Comparison of ENCODE assay signal across 11 cellular contexts in the genomic region with DNA sequence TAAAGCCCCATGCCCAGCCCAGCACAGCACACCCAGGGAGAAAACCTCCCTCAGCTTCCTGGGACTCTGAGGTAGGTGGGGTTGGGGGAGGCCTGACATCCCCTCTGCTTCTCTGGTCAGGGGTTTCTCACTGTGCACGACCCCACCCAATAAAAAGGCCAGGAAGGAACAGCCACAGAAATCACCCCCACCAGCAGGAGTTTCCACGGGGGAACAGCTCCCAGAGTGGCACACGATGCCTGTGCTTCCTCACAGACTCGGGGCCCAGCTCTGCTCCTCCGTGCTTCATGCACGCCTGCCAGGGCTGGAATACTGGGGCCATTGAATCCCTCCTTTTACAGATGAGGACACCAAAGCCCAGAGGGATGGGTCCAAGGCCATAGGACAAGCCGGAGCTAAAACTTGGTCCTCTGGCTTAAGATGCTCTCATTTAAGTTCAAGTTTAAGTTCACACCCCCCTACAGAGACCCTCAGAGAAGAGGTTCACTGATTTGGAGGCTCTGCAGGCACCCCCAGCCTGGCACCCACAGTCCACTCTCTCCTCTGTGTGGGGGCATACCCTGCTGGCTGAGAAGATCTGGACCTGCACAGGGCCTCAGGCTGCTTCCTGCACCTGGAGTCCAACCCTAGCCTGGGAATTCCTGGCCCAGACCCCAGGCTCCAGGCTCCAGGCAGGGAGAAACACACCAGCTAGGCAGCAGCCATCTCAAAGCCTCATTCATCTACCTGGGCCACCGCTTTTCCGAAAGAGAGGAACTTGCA. TPM values are rescaled to one million over a fixed set of nuclear protein-coding genes. Genes with fewer than 3 reads are reported as not detected.
DNase-seq lines count a peak whose midpoint lies in the region; ATAC-seq and TF ChIP-seq lines count a peak whose summit lies in the region.
"Had no signal": no experiment of that assay in that cellular context is flagged by ENCODE, and none has a peak within 500 bp of the region (broad histone marks: within the 10 kb centered on the region; RNA-seq: fewer than 3 reads in every experiment).

No MANE protein-coding gene starts in this region.

- H2BK120ac ChIP-seq in H9 (ENCODE audit: low read depth, low read length, poor library complexity, severe bottlenecking) (no peak overlapping the region), mesenchymal stem cell (ENCODE audit: low read depth, low read length) (no peak overlapping the region)

- no CpG with 5 or more reads among the region's 9 CpGs for WGBS in H9 (ENCODE audit: extremely low coverage, insufficient read length, low lambda C conversion rate)
- WGBS in mesenchymal stem cell: 84% methylated on average over 9 of the region's 9 CpGs

- H3T11ph ChIP-seq in H9 (ENCODE audit: low read length): no peak overlapping the region

- POLR2A ChIA-PET in activated naive CD8-positive, alpha-beta T cell treated with anti-CD3 and anti-CD28 coated beads, Interleukin-2, amount 10 ng/mL, durations not matched to agents 7 days and 5 days (lab: Charles Lee): interaction anchor here (3.9 kb wide), 1 partner anchor 14 kb away, joined by 23 read pairs; a partner anchor contains a TSS

- H3K27me3 ChIP-seq in H9 (ENCODE audit: insufficient read depth, low read length): no peaks in the 10 kb centered on the region; the same call in 1 of the 2 replicates
- no peaks in the 10 kb centered on the region for H3K27me3 ChIP-seq in left lung
- no peaks in the 10 kb centered on the region for H3K27me3 ChIP-seq in stomach smooth muscle (ENCODE audit: control insufficient read depth in 1 of 2, insufficient read depth in 2 of 2, low read length in 2 of 2)
- peaks cover 8 to 20% of the 10 kb centered on the region in 2 experiments for H3K27me3 ChIP-seq in mesenchymal stem cell (ENCODE audit: control insufficient read depth in 1 of 2, insufficient read depth in 1 of 2, low read length in 2 of 2)
- H3K27me3 ChIP-seq: neural progenitor cell had no signal

- no peaks in the 10 kb centered on the region for H3K9me3 Mint-ChIP-seq in H9
- H3K9me3 Mint-ChIP-seq in activated naive CD8-positive, alpha-beta T cell treated with anti-CD3 and anti-CD28 coated beads, Interleukin-2, amount 10 ng/mL, durations not matched to agents 7 days and 5 days: no peaks in the 10 kb centered on the region
- H3K9me3 Mint-ChIP-seq: neural progenitor cell had no signal

- H3K9ac ChIP-seq in H9 (ENCODE audit: extremely low read depth, insufficient read length, low read length): no peak overlapping the region
- no peak overlapping the region for H3K9ac ChIP-seq in stomach smooth muscle (ENCODE audit: low read length in 2 of 2)
- H3K9ac ChIP-seq in mesenchymal stem cell (ENCODE audit: low read length): no peak overlapping the region
- H3K9ac ChIP-seq: neural progenitor cell had no signal

- H3K27ac Mint-ChIP-seq in H9: no peak overlapping the region; a peak in 1 of 7 replicates
- H3K27ac Mint-ChIP-seq in activated naive CD8-positive, alpha-beta T cell treated with anti-CD3 and anti-CD28 coated beads, Interleukin-2, amount 10 ng/mL, durations not matched to agents 7 days and 5 days: peak overlapping the region; percentile 92
- H3K27ac Mint-ChIP-seq: neural progenitor cell had no signal

- H3K23ac ChIP-seq in H9 (ENCODE audit: insufficient read length, low read depth, low read length): no peak overlapping the region
- H3K23ac ChIP-seq in mesenchymal stem cell (ENCODE audit: low read length in 2 of 2): no peak overlapping the region

- H4K5ac ChIP-seq in H9 (ENCODE audit: insufficient read length, low read depth, low read length): no peak overlapping the region

- H3K4ac ChIP-seq in H9 (ENCODE audit: low read depth, low read length): no peak overlapping the region
- no peak overlapping the region for H3K4ac ChIP-seq in mesenchymal stem cell (ENCODE audit: low read depth in 1 of 2, low read length in 2 of 2)

- H2BK20ac ChIP-seq in H9 (ENCODE audit: low read depth, low read length, poor library complexity, severe bottlenecking): no peak overlapping the region

- H2BK12ac ChIP-seq in H9 (ENCODE audit: insufficient read length, low read depth, low read length) (no peak overlapping the region), mesenchymal stem cell (ENCODE audit: low read length in 2 of 2) (no peak overlapping the region)

- H3K18ac ChIP-seq in H9 (ENCODE audit: insufficient read length, low read depth, low read length) (no peak overlapping the region), mesenchymal stem cell (ENCODE audit: low read depth in 1 of 2, low read length in 2 of 2) (no peak overlapping the region)

- H3K9me3 ChIP-seq in H9 (ENCODE audit: control insufficient read depth, low read depth, low read length) (no peaks in the 10 kb centered on the region), left lung (no peaks in the 10 kb centered on the region), stomach smooth muscle (ENCODE audit: control insufficient read depth in 2 of 2, low read length in 2 of 2) (no peaks in the 10 kb centered on the region), mesenchymal stem cell (ENCODE audit: control insufficient read depth, low read length) (no peaks in the 10 kb centered on the region)

- H3K4me2 ChIP-seq in H9 (ENCODE audit: insufficient read depth, insufficient read length, low read length) (no peak overlapping the region), mesenchymal stem cell (ENCODE audit: low read length, poor library complexity, severe bottlenecking) (no peak overlapping the region)
- H3K4me2 ChIP-seq: neural progenitor cell, PC-9 had no signal

- H3K36me3 ChIP-seq in left lung (peaks cover 0 to 17% of the 10 kb centered on the region in 2 donors), stomach smooth muscle (ENCODE audit: control insufficient read depth in 2 of 2, insufficient read depth in 2 of 2, low read length in 2 of 2) (peaks cover 6 to 15% of the 10 kb centered on the region in 2 donors), mesenchymal stem cell (ENCODE audit: control insufficient read depth in 1 of 2, insufficient read depth in 2 of 2, low read depth in 1 of 2, low read length in 2 of 2) (peaks cover 0 to 8% of the 10 kb centered on the region in 2 experiments)
- H3K36me3 ChIP-seq: neural progenitor cell had no signal

- H3K4me1 ChIP-seq in H9 (ENCODE audit: insufficient read depth, low read length) (peaks cover 2% of the 10 kb centered on the region; the same call in 1 of the 2 replicates), left lung (peaks cover 40 to 72% of the 10 kb centered on the region in 2 donors), stomach smooth muscle (ENCODE audit: control insufficient read depth, insufficient read depth, low read length) (peaks cover 94% of the 10 kb centered on the region), mesenchymal stem cell (ENCODE audit: control insufficient read depth, insufficient read depth, low read depth, low read length) (peaks cover 21% of the 10 kb centered on the region)
- H3K4me1 ChIP-seq: neural progenitor cell had no signal

- H2AK5ac ChIP-seq in H9 (ENCODE audit: insufficient read length, low read length) (no peak overlapping the region), mesenchymal stem cell (ENCODE audit: low read length, severe bottlenecking) (no peak overlapping the region)

- H2AFZ ChIP-seq in H9 (ENCODE audit: low read length) (no peak overlapping the region), mesenchymal stem cell (ENCODE audit: low read depth, low read length) (no peak overlapping the region)
- H2AFZ ChIP-seq: PC-9 had no signal

- no peak overlapping the region for H3K56ac ChIP-seq in H9 (ENCODE audit: insufficient read length, low read depth, low read length)

- H2BK5ac ChIP-seq in H9 (ENCODE audit: insufficient read length, low read length) (no peak overlapping the region), mesenchymal stem cell (ENCODE audit: low read depth, low read length, poor library complexity, severe bottlenecking) (no peak overlapping the region)

- H3K36me3 Mint-ChIP-seq in H9 (ENCODE audit: insufficient read depth in 1 of 3, low read depth in 3 of 3): no peaks in the 10 kb centered on the region
- H3K36me3 Mint-ChIP-seq in activated naive CD8-positive, alpha-beta T cell treated with anti-CD3 and anti-CD28 coated beads, Interleukin-2, amount 10 ng/mL, durations not matched to agents 7 days and 5 days: peaks cover 5% of the 10 kb centered on the region
- H3K36me3 Mint-ChIP-seq: neural progenitor cell had no signal

- no peak for ATAC-seq in activated naive CD8-positive, alpha-beta T cell treated with anti-CD3 and anti-CD28 coated beads, Interleukin-2, amount 10 ng/mL, durations not matched to agents 7 days and 5 days (ENCODE audit: low read depth)
- no peak for ATAC-seq in left lung

- DNase-seq in H9 (no peak), left lung (peak in 1 of 2 donors; percentile 21), NCI-H524 (lab: John Stamatoyannopoulos, UW) (no peak), mesenchymal stem cell (no peak), nucleus accumbens (lab: John Stamatoyannopoulos, UW) (no peak)
- no peak for DNase-seq in activated naive CD8-positive, alpha-beta T cell treated with anti-CD3 and anti-CD28 coated beads, Interleukin-2, amount 10 ng/mL, durations not matched to agents 7 days and 5 days
- DNase-seq: DMS 273 treated with DMSO at 0.1 percent for 48 hours, NCI-H1694 treated with DMSO at 0.1 percent for 48 hours had no signal

- H3K14ac ChIP-seq in H9 (ENCODE audit: insufficient read depth, low read length): no peak overlapping the region; the same call in 1 of the 2 replicates
- peak overlapping the region in 1 of 2 experiments; percentile 36 for H3K14ac ChIP-seq in mesenchymal stem cell (ENCODE audit: low read length in 2 of 2)

- no peak overlapping the region for H3K4me3 Mint-ChIP-seq in H9
- no peak overlapping the region for H3K4me3 Mint-ChIP-seq in activated naive CD8-positive, alpha-beta T cell treated with anti-CD3 and anti-CD28 coated beads, Interleukin-2, amount 10 ng/mL, durations not matched to agents 7 days and 5 days
- H3K4me3 Mint-ChIP-seq: neural progenitor cell had no signal

- H3K4me3 ChIP-seq in left lung (no peak overlapping the region), stomach smooth muscle (ENCODE audit: low read length in 2 of 2) (no peak overlapping the region), mesenchymal stem cell (ENCODE audit: insufficient read depth in 1 of 2, low read depth in 1 of 2, low read length in 2 of 2) (no peak overlapping the region)
- H3K4me3 ChIP-seq: neural progenitor cell, PC-9 had no signal

- H4K8ac ChIP-seq in H9 (replicated peaks; ENCODE audit: insufficient read length, low read depth, low read length): no peak overlapping the region
- H4K8ac ChIP-seq in mesenchymal stem cell (ENCODE audit: low read length): no peak overlapping the region

- no peak for TF ChIP-seq CTCF in H9 (conservative IDR thresholded peaks at IDR 0.05)
- no peak for TF ChIP-seq CTCF in left lung (IDR thresholded peaks at IDR 0.05)

- peaks cover 2% of the 10 kb centered on the region in 2 experiments; a peak in 1 of 4 replicates for H3K4me1 Mint-ChIP-seq in H9
- H3K4me1 Mint-ChIP-seq in activated naive CD8-positive, alpha-beta T cell treated with anti-CD3 and anti-CD28 coated beads, Interleukin-2, amount 10 ng/mL, durations not matched to agents 7 days and 5 days: peaks cover 13% of the 10 kb centered on the region
- H3K4me1 Mint-ChIP-seq: neural progenitor cell had no signal

- H3K79me2 ChIP-seq in H9 (ENCODE audit: insufficient read depth, low read length): no peaks in the 10 kb centered on the region

- intact Hi-C loops in left lung (cut with DNase I): no loop called here

- H2BK15ac ChIP-seq in H9 (ENCODE audit: low read depth, low read length): no peak overlapping the region
- no peak overlapping the region for H2BK15ac ChIP-seq in mesenchymal stem cell (ENCODE audit: low read depth, poor library complexity, severe bottlenecking)

- H3K79me1 ChIP-seq in H9 (ENCODE audit: insufficient read depth, low read depth, low read length, poor library complexity, severe bottlenecking) (no peaks in the 10 kb centered on the region), mesenchymal stem cell (replicated peaks; ENCODE audit: low read length, poor library complexity, severe bottlenecking) (peaks cover 2% of the 10 kb centered on the region)

- H3K23me2 ChIP-seq in H9 (ENCODE audit: insufficient read length, low read depth, low read length, poor library complexity, severe bottlenecking): no peaks in the 10 kb centered on the region

- no peak overlapping the region for H3K27ac ChIP-seq in H9 (ENCODE audit: insufficient read length, low read depth, low read length)
- H3K27ac ChIP-seq in left lung: peak overlapping the region; percentile 44 to 69
- H3K27ac ChIP-seq in stomach smooth muscle (ENCODE audit: low read length): peak overlapping the region; percentile 60
- H3K27ac ChIP-seq in mesenchymal stem cell (ENCODE audit: low read length, poor library complexity, severe bottlenecking): no peak overlapping the region
- H3K27ac ChIP-seq: neural progenitor cell, PC-9 had no signal

- H4K91ac ChIP-seq in H9 (ENCODE audit: insufficient read length, low read depth, low read length): peak overlapping the region; percentile 40
- no peak overlapping the region for H4K91ac ChIP-seq in mesenchymal stem cell (ENCODE audit: low read length)

- no peaks in the 10 kb centered on the region for H4K20me1 ChIP-seq in H9 (ENCODE audit: control insufficient read depth, insufficient read depth, insufficient read length)

- H3K27me3 Mint-ChIP-seq in H9 (ENCODE audit: low read depth): peaks cover 4% of the 10 kb centered on the region
- H3K27me3 Mint-ChIP-seq in activated naive CD8-positive, alpha-beta T cell treated with anti-CD3 and anti-CD28 coated beads, Interleukin-2, amount 10 ng/mL, durations not matched to agents 7 days and 5 days: no peaks in the 10 kb centered on the region

RNA-seq across cellular contexts. Expression of a gene that starts 14.3 kb away (rescaled TPM):
- total RNA-seq in H9 (2021): 0.61 TPM in 2 replicates
- 10 to 100 TPM; 53.3 to 55.8 TPM for total RNA-seq in activated naive CD8-positive, alpha-beta T cell treated with anti-CD3 and anti-CD28 coated beads, Interleukin-2, amount 10 ng/mL, durations not matched to agents 7 days and 5 days
- 10 to 100 TPM; 26.6 to 40.7 TPM for total RNA-seq in left lung
- 0.54 TPM for polyA plus RNA-seq in mesenchymal stem cell (2013, experiment 1 of 2)
- 0.34 TPM for polyA plus RNA-seq in mesenchymal stem cell (2013, experiment 2 of 2)

RNA-seq across cellular contexts. Expression of a gene that starts 38.3 kb away (rescaled TPM):
- total RNA-seq in H9 (2021): not detected in 2 replicates
- total RNA-seq in activated naive CD8-positive, alpha-beta T cell treated with anti-CD3 and anti-CD28 coated beads, Interleukin-2, amount 10 ng/mL, durations not matched to agents 7 days and 5 days: not detected
- total RNA-seq in left lung: not detected
- not detected for polyA plus RNA-seq in mesenchymal stem cell (2013, experiment 1 of 2)
- not detected for polyA plus RNA-seq in mesenchymal stem cell (2013, experiment 2 of 2)

RNA-seq across cellular contexts. Expression of a gene that starts 51.1 kb away (rescaled TPM):
- total RNA-seq in H9 (2021) (67.8 and 69.1 TPM in 2 replicates), left lung (10 to 100 TPM; 82.5 to 83.6 TPM)
- total RNA-seq in activated naive CD8-positive, alpha-beta T cell treated with anti-CD3 and anti-CD28 coated beads, Interleukin-2, amount 10 ng/mL, durations not matched to agents 7 days and 5 days: 10 to 100 TPM; 60.7 to 64.6 TPM
- 103 TPM for polyA plus RNA-seq in mesenchymal stem cell (2013, experiment 1 of 2)
- 103 TPM for polyA plus RNA-seq in mesenchymal stem cell (2013, experiment 2 of 2)

Comparison
In these comparisons a context has a peak if more than half of its experiments do, and no peak if none do; other contexts are left out.
1. H3K27ac ChIP-seq: peak in left lung (2 of 2) and stomach smooth muscle (single experiment); none in H9 (single experiment) and mesenchymal stem cell (single experiment).
2. RNA of a gene that starts 14.3 kb away (total RNA-seq): 53.3 to 55.8 TPM in activated naive CD8-positive, alpha-beta T cell treated with anti-CD3 and anti-CD28 coated beads, Interleukin-2, amount 10 ng/mL, durations not matched to agents 7 days and 5 days and 26.6 to 40.7 TPM in left lung; 0.61 TPM in H9; every median in the first group is over 10 times any median in the second.